Comparison of ENCODE assay signal across 13 cellular contexts in the genomic region with DNA sequence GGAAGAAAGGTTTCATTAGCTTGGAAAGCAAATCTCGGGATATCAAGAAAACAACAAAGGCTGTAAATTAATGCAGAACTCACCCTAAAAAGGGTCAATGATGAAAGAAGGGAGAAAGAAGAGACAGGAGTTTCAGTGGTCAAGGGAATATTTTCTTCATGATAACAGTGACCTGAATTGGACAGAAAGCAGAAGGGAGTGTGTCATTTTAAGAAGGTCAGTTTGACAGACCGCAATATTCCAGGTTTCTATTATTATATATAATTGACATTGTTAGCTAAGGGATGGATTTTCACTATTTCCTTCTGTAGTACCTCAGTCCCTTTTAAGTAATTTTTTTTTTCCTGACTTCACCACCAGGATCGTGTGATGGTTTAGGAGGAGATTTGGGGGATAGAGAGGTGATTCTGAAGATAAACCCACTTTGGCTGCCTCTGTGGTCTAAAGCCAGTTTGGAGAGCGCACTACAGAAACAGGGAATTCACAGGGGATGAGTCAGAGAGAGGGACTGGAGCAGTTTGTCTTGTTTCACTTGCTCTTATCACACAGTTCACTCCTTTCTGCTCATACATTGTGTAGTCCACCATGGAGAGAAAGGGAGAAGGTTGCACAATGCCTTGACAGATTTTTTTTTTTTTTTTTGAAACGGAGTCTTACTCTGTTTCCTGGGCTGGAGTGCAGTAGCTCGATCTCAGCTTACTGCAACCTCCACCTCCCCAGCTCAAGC.
DNase-seq lines count a peak whose midpoint lies in the region; ATAC-seq and TF ChIP-seq lines count a peak whose summit lies in the region.
"Had no signal": no experiment of that assay in that cellular context is flagged by ENCODE, and none has a peak within 500 bp of the region (broad histone marks: within the 10 kb centered on the region; RNA-seq: fewer than 3 reads in every experiment).

No MANE protein-coding gene starts in this region.

- ATAC-seq in SK-N-SH treated with all-trans-retinoic acid at 6 μM for 48 hours: peak; percentile 98
- no peak for ATAC-seq in GM21447 (IDR thresholded peaks at IDR 0.05; ENCODE audit: unreplicated experiment)
- ATAC-seq: activated CD8-positive, alpha-beta memory T cell treated with anti-CD3 and anti-CD28 coated beads, Interleukin-2, amount 10 ng/mL, durations not matched to agents 7 days and 5 days had no signal

- DNase-seq in AG20443 (ENCODE audit: low spot score) (peak; percentile 52), fibroblast of the aortic adventitia (ENCODE audit: low read depth) (peak; percentile 81), neural crest cell (ENCODE audit: low read depth, low spot score) (no peak), GDM1 (lab: John Stamatoyannopoulos, UW) (no peak)
- no peak for DNase-seq in activated naive CD4-positive, alpha-beta T cell treated with Interleukin-2 at 50 U/mL for 16 hours
- no peak for DNase-seq in activated CD8-positive, alpha-beta memory T cell treated with anti-CD3 and anti-CD28 coated beads for 24 hours
- DNase-seq: activated CD8-positive, alpha-beta memory T cell treated with anti-CD3 and anti-CD28 coated beads, Interleukin-2, amount 10 ng/mL, durations not matched to agents 7 days and 5 days; NCI-H446 had no signal

- H3K27ac Mint-ChIP-seq in neural crest cell (ENCODE audit: unreplicated experiment): peak overlapping the region; percentile 41
- H3K27ac Mint-ChIP-seq: activated CD8-positive, alpha-beta memory T cell treated with anti-CD3 and anti-CD28 coated beads, Interleukin-2, amount 10 ng/mL, durations not matched to agents 7 days and 5 days; activated naive CD8-positive, alpha-beta T cell; B cell had no signal

- no peaks in the 10 kb centered on the region for H3K36me3 Mint-ChIP-seq in neural crest cell (ENCODE audit: low read depth)
- H3K36me3 Mint-ChIP-seq: activated CD8-positive, alpha-beta memory T cell treated with anti-CD3 and anti-CD28 coated beads, Interleukin-2, amount 10 ng/mL, durations not matched to agents 7 days and 5 days; activated naive CD8-positive, alpha-beta T cell had no signal

- H3K4me1 Mint-ChIP-seq in neural crest cell: peaks cover 53% of the 10 kb centered on the region
- H3K4me1 Mint-ChIP-seq: activated CD8-positive, alpha-beta memory T cell treated with anti-CD3 and anti-CD28 coated beads, Interleukin-2, amount 10 ng/mL, durations not matched to agents 7 days and 5 days had no signal

- no peak overlapping the region for H3K4me3 ChIP-seq in fibroblast of the aortic adventitia (ENCODE audit: low read depth, low read length)

- TF ChIP-seq CTCF in fibroblast of the aortic adventitia (IDR thresholded peaks at IDR 0.05; ENCODE audit: insufficient read depth, low read length) (no peak), neural crest cell (conservative IDR thresholded peaks at IDR 0.05) (no peak)

- H3K9me3 Mint-ChIP-seq in neural crest cell: no peaks in the 10 kb centered on the region
- H3K9me3 Mint-ChIP-seq: nephron had no signal

- no peak overlapping the region for H3K4me3 Mint-ChIP-seq in neural crest cell
- H3K4me3 Mint-ChIP-seq: activated CD8-positive, alpha-beta memory T cell treated with anti-CD3 and anti-CD28 coated beads, Interleukin-2, amount 10 ng/mL, durations not matched to agents 7 days and 5 days; activated naive CD8-positive, alpha-beta T cell; B cell; nephron had no signal

- H3K27me3 Mint-ChIP-seq in neural crest cell (ENCODE audit: low read depth): no peaks in the 10 kb centered on the region
- H3K27me3 Mint-ChIP-seq: B cell had no signal

TF ChIP-seq in SK-N-SH treated with all-trans-retinoic acid at 6 μM for 48 hours, 23 proteins besides CTCF, POLR2A, EP300 and RAD21:
- TF ChIP-seq SNAI2 (CRISPR knock-in tag; IDR thresholded peaks at IDR 0.05) (0 out of 2 replicates have a peak, but pooled peaks have one; percentile 15), ZFP3 (CRISPR knock-in tag; IDR thresholded peaks at IDR 0.05) (peak; percentile 80), GLIS3 (CRISPR knock-in tag; IDR thresholded peaks at IDR 0.05) (0 out of 2 replicates have a peak, but pooled peaks have one; percentile 81), ARNTL (CRISPR knock-in tag; IDR thresholded peaks at IDR 0.05; ENCODE audit: borderline replicate concordance, low read depth) (no peak), ISL1 (CRISPR knock-in tag; IDR thresholded peaks at IDR 0.05) (peak; percentile 71), ZC3H10 (CRISPR knock-in tag; IDR thresholded peaks at IDR 0.05) (no peak), CSDC2 (CRISPR knock-in tag; IDR thresholded peaks at IDR 0.05) (peak; percentile 73; the same call in 1 of the 2 replicates), TCF4 (CRISPR knock-in tag; IDR thresholded peaks at IDR 0.05; ENCODE audit: borderline replicate concordance) (0 out of 2 replicates have a peak, but pooled peaks have one; percentile 12)

Comparison
In these comparisons a context has a peak if more than half of its experiments do, and no peak if none do; other contexts are left out.
1. DNase-seq: peak in AG20443 (single experiment) and fibroblast of the aortic adventitia (single experiment); none in neural crest cell (single experiment), activated naive CD4-positive, alpha-beta T cell treated with Interleukin-2 at 50 U/mL for 16 hours (single experiment), GDM1 (single experiment) and activated CD8-positive, alpha-beta memory T cell treated with anti-CD3 and anti-CD28 coated beads for 24 hours (single experiment).